ENCODE assay signal across 8 cellular contexts in genomic region chr10:12605580-12606405, GRCh38.
DNase-seq lines count a peak whose midpoint lies in the region; ATAC-seq and TF ChIP-seq lines count a peak whose summit lies in the region.

No MANE protein-coding gene starts in this region.

- 15 to 24% methylated on average over 16 to 26 of the region's 27 CpGs for WGBS in body of pancreas, 2 donors

- H3K27me3 ChIP-seq in body of pancreas, result no peaks in the 10 kb centered on the region

- no peaks in the 10 kb centered on the region for H3K36me3 ChIP-seq in body of pancreas (replicated peaks in 1 of 2; ENCODE audit: insufficient read depth in 1 of 2, low read depth in 2 of 2)

- in situ Hi-C loops in Caki2 (cut with HindIII; ENCODE audit: low pct_unique_long_range_greater_than_20kb, low sequenced_read_pairs), result no loop called here

- peak in 2 of 3 donors; percentile 18 to 23 for TF ChIP-seq POLR2A in body of pancreas (IDR thresholded peaks at IDR 0.05)

- peak overlapping the region; percentile 45 for H3K4me3 ChIP-seq in Jurkat, Clone E6-1 (ENCODE audit: low read length)
- H3K4me3 ChIP-seq in body of pancreas, result no peak overlapping the region

- ATAC-seq in GM19468 (IDR thresholded peaks at IDR 0.05; ENCODE audit: extremely low read depth, unreplicated experiment) (peak; percentile 37), body of pancreas (peak; percentile 96), left lobe of liver (peak; percentile 84)

- peak; percentile 75 for DNase-seq in Caki2 (ENCODE audit: low read depth)
- DNase-seq in Jurkat, Clone E6-1 (ENCODE audit: low read depth, low spot score), result peak; percentile 89
- peak in 3 of 5 experiments; percentile 8 to 82 (median 61) for DNase-seq in T-helper 2 cell
- peak; percentile 86 to 96 (median 94) for DNase-seq in body of pancreas
- peak; percentile 97 for DNase-seq in left lobe of liver (ENCODE audit: low spot score)
- peak in 2 of 3 donors; percentile 26 to 41 for DNase-seq in stimulated activated CD4-positive, alpha-beta T cell treated with anti-CD3 and anti-CD28 coated beads, TNF-alpha, amount 100 ng/mL, for 48 hours (ENCODE audit: low read depth in 3 of 3)
- DNase-seq in NK-92 (lab: John Stamatoyannopoulos, UW; ENCODE audit: unreplicated experiment), result no peak

- TF ChIP-seq CTCF in body of pancreas (IDR thresholded peaks at IDR 0.05), result no peak

- no peaks in the 10 kb centered on the region for H3K9me3 ChIP-seq in body of pancreas

- peak overlapping the region; percentile 40 to 78 (median 74) for H3K27ac ChIP-seq in body of pancreas

- intact Hi-C loops in body of pancreas (cut with DNase I), result no loop called here

- peaks cover 27% of the 10 kb centered on the region for H3K4me1 ChIP-seq in body of pancreas

Comparison
In these comparisons a context has a peak if more than half of its experiments do, and no peak if none do; other contexts are left out.
1. ATAC-seq: peak in every context shown above with its lines; median percentile 96 in body of pancreas; 84 in left lobe of liver; 37 in GM19468.